32 cellular contexts compared by ENCODE assay signal in genomic region chr1:162706003-162706402, GRCh38.
"Had no signal": no experiment of that assay in that cellular context is flagged by ENCODE, and none has a peak within 500 bp of the region (broad histone marks: within the 10 kb centered on the region; RNA-seq: fewer than 3 reads in every experiment).

No MANE protein-coding gene starts in this region.

- H3K4me3 ChIP-seq: cardiac muscle cell, Peyer's patch had no signal

- H3K9me3 ChIP-seq: Peyer's patch had no signal

- H3K36me3 ChIP-seq: cardiac muscle cell, Peyer's patch, WERI-Rb-1 had no signal

- H3K27ac ChIP-seq: cardiac muscle cell, KMS-11, RWPE1, WERI-Rb-1 had no signal

- ATAC-seq: activated CD8-positive, alpha-beta memory T cell treated with anti-CD3 and anti-CD28 coated beads, Interleukin-2, amount 10 ng/mL, durations not matched to agents 7 days and 5 days; activated naive CD8-positive, alpha-beta T cell treated with anti-CD3 and anti-CD28 coated beads, Interleukin-2, amount 50 U/mL, for 24 hours; PC-3 had no signal

- DNase-seq: activated CD4-positive, alpha-beta memory T cell treated with anti-CD3 and anti-CD28 coated beads, Interleukin-2, amount 10 ng/mL, durations not matched to agents 7 days and 5 days; activated CD4-positive, alpha-beta T cell treated with anti-CD3 and anti-CD28 coated beads for 1 hour; activated CD4-positive, alpha-beta T cell treated with anti-CD3 and anti-CD28 coated beads for 48 hours; activated CD4-positive, CD25-positive, alpha-beta regulatory T cell; activated CD8-positive, alpha-beta memory T cell treated with anti-CD3 and anti-CD28 coated beads for 24 hours; activated CD8-positive, alpha-beta memory T cell treated with anti-CD3 and anti-CD28 coated beads, Interleukin-2, amount 10 ng/mL, durations not matched to agents 7 days and 5 days; activated CD8-positive, alpha-beta memory T cell treated with anti-CD3 and anti-CD28 coated beads, Interleukin-2, amount 50 U/mL, for 48 hours; activated effector memory CD4-positive, alpha-beta T cell treated with Interleukin-2 at 50 U/mL for 16 hours; activated naive CD4-positive, alpha-beta T cell treated with anti-CD3 and anti-CD28 coated beads, Interleukin-2, amount 10 ng/mL, durations not matched to agents 7 days and 5 days; activated naive CD8-positive, alpha-beta T cell treated with anti-CD3 and anti-CD28 coated beads, Interleukin-2, amount 50 U/mL, for 24 hours; activated T-cell treated with anti-CD3 and anti-CD28 coated beads, Interleukin-2, amount 50 U/mL, for 48 hours; amniotic stem cell; aorta; MM.1S; MV-4-11; NCI-H1092; NCI-H146; NCI-H187; NCI-H2029 treated with DMSO at 0.1 percent for 48 hours; NCI-H2107; NCI-H510A; NCI-H526; NCI-H748 treated with DMSO at 0.1 percent for 48 hours; NK-92 treated with Interleukin-12 subunit alpha and Interleukin-12 subunit beta, amount 100 ng/mL, for 24 hours; PC-3; Peyer's patch; SIG-M5; T1000; WERI-Rb-1 had no signal

- H3K4me2 ChIP-seq: KMS-11 had no signal

- H3K27me3 ChIP-seq: cardiac muscle cell, Peyer's patch had no signal

- H3K9ac ChIP-seq: KMS-11 had no signal
